In genomic region chr12:83619973-83620372, GRCh38 we compare ENCODE assay signal across 35 cellular contexts.
"Had no signal": no experiment of that assay in that cellular context is flagged by ENCODE, and none has a peak within 500 bp of the region (broad histone marks: within the 10 kb centered on the region; RNA-seq: fewer than 3 reads in every experiment).

No MANE protein-coding gene starts in this region.

- H3K27me3 ChIP-seq: MG63 had no signal

- H3K4me3 ChIP-seq: MG63 had no signal

- H3K9me3 ChIP-seq: MG63 had no signal

- H3K36me3 ChIP-seq: MG63 had no signal

- DNase-seq: Kasumi-1, MG63, MM.1S, MV-4-11, NCI-H1048, NCI-H1092, NCI-H1092 treated with DMSO at 0.1 percent for 48 hours, NCI-H1105, NCI-H1105 treated with DMSO at 0.1 percent for 48 hours, NCI-H1417, NCI-H1417 treated with DMSO at 0.1 percent for 48 hours, NCI-H1436, NCI-H1436 treated with DMSO at 0.1 percent for 48 hours, NCI-H146, NCI-H1694, NCI-H1694 treated with DMSO at 0.1 percent for 48 hours, NCI-H187, NCI-H187 treated with DMSO at 0.1 percent for 48 hours, NCI-H1930, NCI-H2029, NCI-H2029 treated with DMSO at 0.1 percent for 48 hours, NCI-H2081, NCI-H2081 treated with DMSO at 0.1 percent for 48 hours, NCI-H2107, NCI-H2171, NCI-H2171 treated with DMSO at 0.1 percent for 48 hours, NCI-H2227 treated with DMSO at 0.1 percent for 48 hours, NCI-H226, NCI-H345, NCI-H446, NCI-H446 treated with DMSO at 0.1 percent for 48 hours, NCI-H510A, NCI-H510A treated with DMSO at 0.1 percent for 48 hours, NCI-H524, NCI-H524 treated with DMSO at 0.1 percent for 48 hours had no signal
